Comparison of ENCODE assay signal across 1 cellular context in genomic region chr14:25461780-25462179, GRCh38.
TF ChIP-seq lines count a peak whose summit lies in the region.

No MANE protein-coding gene starts in this region.

TF ChIP-seq in GM23338, 12 proteins besides CTCF, POLR2A, EP300 and RAD21 (continued from another document):
- no peak for TF ChIP-seq ZNF462 (CRISPR knock-in tag; IDR thresholded peaks at IDR 0.05)
